In the genomic region with DNA sequence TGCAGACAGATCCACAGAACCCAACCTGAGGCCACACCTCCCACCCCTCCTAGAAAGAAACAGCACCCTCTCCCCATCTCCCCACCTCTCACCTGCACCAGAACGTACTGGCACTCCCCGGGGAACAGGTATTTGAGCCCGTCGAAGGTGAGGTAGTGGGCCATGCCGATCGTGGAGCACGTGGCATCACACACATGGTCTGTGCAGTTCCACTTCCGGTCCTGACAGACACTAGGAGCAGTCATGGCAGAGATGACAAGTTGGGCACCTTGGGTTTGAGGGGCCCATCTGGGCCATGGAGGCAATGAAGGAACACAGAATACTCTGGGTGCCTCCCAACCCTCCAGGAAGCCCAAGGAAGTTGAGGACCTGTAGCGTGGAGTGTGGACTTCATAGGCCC, we compare ENCODE assay signal across 26 cellular contexts.
"Had no signal": no experiment of that assay in that cellular context is flagged by ENCODE, and none has a peak within 500 bp of the region (broad histone marks: within the 10 kb centered on the region; RNA-seq: fewer than 3 reads in every experiment).

No MANE protein-coding gene starts in this region.

- H3K4me3 ChIP-seq: ascending aorta, esophagus muscularis mucosa, gastrocnemius medialis had no signal

- H3K27me3 ChIP-seq: ascending aorta, brain microvascular endothelial cell, esophagus muscularis mucosa, foreskin keratinocyte, gastrocnemius medialis had no signal

- H3K36me3 ChIP-seq: ascending aorta, brain microvascular endothelial cell, gastrocnemius medialis had no signal

- H3K27ac Mint-ChIP-seq: activated CD4-positive, alpha-beta memory T cell treated with anti-CD3 and anti-CD28 coated beads, Interleukin-2, amount 10 ng/mL, durations not matched to agents 7 days and 5 days; activated CD4-positive, alpha-beta T cell treated with anti-CD3 and anti-CD28 coated beads, Interleukin-2, amount 10 ng/mL, durations not matched to agents 7 days and 5 days; activated naive CD4-positive, alpha-beta T cell treated with anti-CD3 and anti-CD28 coated beads, Interleukin-2, amount 10 ng/mL, durations not matched to agents 7 days and 5 days; activated naive CD4-positive, alpha-beta T cell treated with anti-CD3 and anti-CD28 coated beads, Interleukin-2, amount 50 U/mL, for 72 hours; activated naive CD8-positive, alpha-beta T cell treated with anti-CD3 and anti-CD28 coated beads, Interleukin-2, amount 10 ng/mL, durations not matched to agents 7 days and 5 days; activated T-cell treated with anti-CD3 and anti-CD28 coated beads, Interleukin-2, amount 50 U/mL, for 24 hours; activated T-cell treated with anti-CD3 and anti-CD28 coated beads, Interleukin-2, amount 50 U/mL, for 72 hours; WTC11 had no signal

- H3K4me1 ChIP-seq: ascending aorta, foreskin keratinocyte, gastrocnemius medialis had no signal

- H3K27me3 Mint-ChIP-seq: activated CD4-positive, alpha-beta T cell treated with anti-CD3 and anti-CD28 coated beads, Interleukin-2, amount 10 ng/mL, durations not matched to agents 7 days and 5 days; activated naive CD4-positive, alpha-beta T cell treated with anti-CD3 and anti-CD28 coated beads, Interleukin-2, amount 10 ng/mL, durations not matched to agents 7 days and 5 days; activated naive CD8-positive, alpha-beta T cell treated with anti-CD3 and anti-CD28 coated beads, Interleukin-2, amount 10 ng/mL, durations not matched to agents 7 days and 5 days; activated T-cell treated with anti-CD3 and anti-CD28 coated beads, Interleukin-2, amount 50 U/mL, for 24 hours had no signal

- H3K9me3 ChIP-seq: ascending aorta, esophagus muscularis mucosa, gastrocnemius medialis had no signal

- H3K36me3 Mint-ChIP-seq: activated naive CD4-positive, alpha-beta T cell treated with anti-CD3 and anti-CD28 coated beads, Interleukin-2, amount 10 ng/mL, durations not matched to agents 7 days and 5 days; activated naive CD4-positive, alpha-beta T cell treated with anti-CD3 and anti-CD28 coated beads, Interleukin-2, amount 50 U/mL, for 72 hours; activated naive CD8-positive, alpha-beta T cell treated with anti-CD3 and anti-CD28 coated beads, Interleukin-2, amount 10 ng/mL, durations not matched to agents 7 days and 5 days; WTC11 had no signal

- DNase-seq: activated CD4-positive, alpha-beta memory T cell treated with anti-CD3 and anti-CD28 coated beads, Interleukin-2, amount 10 ng/mL, durations not matched to agents 7 days and 5 days; activated CD4-positive, alpha-beta T cell treated with anti-CD3 and anti-CD28 coated beads for 1 hour; activated CD4-positive, alpha-beta T cell treated with anti-CD3 and anti-CD28 coated beads for 4 hours; activated CD4-positive, alpha-beta T cell treated with anti-CD3 and anti-CD28 coated beads, Interleukin-2, amount 10 ng/mL, durations not matched to agents 7 days and 5 days; activated CD4-positive, alpha-beta T cell treated with anti-CD3 and anti-CD28 coated beads, Interleukin-2, amount 50 U/mL, for 4 hours; activated CD8-positive, alpha-beta memory T cell treated with anti-CD3 and anti-CD28 coated beads, Interleukin-2, amount 50 U/mL, for 48 hours; activated gamma-delta T cell; activated naive CD4-positive, alpha-beta T cell; activated naive CD4-positive, alpha-beta T cell treated with anti-CD3 and anti-CD28 coated beads, Interleukin-2, amount 10 ng/mL, durations not matched to agents 7 days and 5 days; activated naive CD8-positive, alpha-beta T cell treated with anti-CD3 and anti-CD28 coated beads, Interleukin-2, amount 10 ng/mL, durations not matched to agents 7 days and 5 days; activated T-cell treated with anti-CD3 and anti-CD28 coated beads for 4 hours; activated T-cell treated with anti-CD3 and anti-CD28 coated beads, Interleukin-2, amount 50 U/mL, for 24 hours; activated T-cell treated with anti-CD3 and anti-CD28 coated beads, Interleukin-2, amount 50 U/mL, for 72 hours; brain microvascular endothelial cell; caudate nucleus; effector CD8-positive, alpha-beta T cell; erythroblast; foreskin keratinocyte; gastrocnemius medialis; glutamatergic neuron; T-helper 2 cell had no signal

- H3K4me3 Mint-ChIP-seq: activated CD4-positive, alpha-beta memory T cell treated with anti-CD3 and anti-CD28 coated beads, Interleukin-2, amount 10 ng/mL, durations not matched to agents 7 days and 5 days; activated CD4-positive, alpha-beta T cell treated with anti-CD3 and anti-CD28 coated beads, Interleukin-2, amount 10 ng/mL, durations not matched to agents 7 days and 5 days; activated naive CD4-positive, alpha-beta T cell treated with anti-CD3 and anti-CD28 coated beads, Interleukin-2, amount 10 ng/mL, durations not matched to agents 7 days and 5 days; activated naive CD8-positive, alpha-beta T cell treated with anti-CD3 and anti-CD28 coated beads, Interleukin-2, amount 10 ng/mL, durations not matched to agents 7 days and 5 days; activated T-cell treated with anti-CD3 and anti-CD28 coated beads, Interleukin-2, amount 50 U/mL, for 24 hours; activated T-cell treated with anti-CD3 and anti-CD28 coated beads, Interleukin-2, amount 50 U/mL, for 72 hours; WTC11 had no signal

- H3K4me1 Mint-ChIP-seq: activated CD4-positive, alpha-beta memory T cell treated with anti-CD3 and anti-CD28 coated beads, Interleukin-2, amount 10 ng/mL, durations not matched to agents 7 days and 5 days; activated CD4-positive, alpha-beta T cell treated with anti-CD3 and anti-CD28 coated beads, Interleukin-2, amount 10 ng/mL, durations not matched to agents 7 days and 5 days; activated naive CD4-positive, alpha-beta T cell treated with anti-CD3 and anti-CD28 coated beads, Interleukin-2, amount 10 ng/mL, durations not matched to agents 7 days and 5 days; activated naive CD8-positive, alpha-beta T cell treated with anti-CD3 and anti-CD28 coated beads, Interleukin-2, amount 10 ng/mL, durations not matched to agents 7 days and 5 days had no signal

- ATAC-seq: activated naive CD4-positive, alpha-beta T cell treated with anti-CD3 and anti-CD28 coated beads, Interleukin-2, amount 50 U/mL, for 72 hours; activated T-cell treated with anti-CD3 and anti-CD28 coated beads, Interleukin-2, amount 50 U/mL, for 72 hours; foreskin keratinocyte; gastrocnemius medialis; WTC11 had no signal

- H3K27ac ChIP-seq: ascending aorta, brain microvascular endothelial cell, esophagus muscularis mucosa, foreskin keratinocyte, gastrocnemius medialis, VCaP had no signal

- H3K9me3 Mint-ChIP-seq: activated CD4-positive, alpha-beta memory T cell treated with anti-CD3 and anti-CD28 coated beads, Interleukin-2, amount 10 ng/mL, durations not matched to agents 7 days and 5 days; activated CD4-positive, alpha-beta T cell treated with anti-CD3 and anti-CD28 coated beads, Interleukin-2, amount 10 ng/mL, durations not matched to agents 7 days and 5 days; activated naive CD4-positive, alpha-beta T cell treated with anti-CD3 and anti-CD28 coated beads, Interleukin-2, amount 10 ng/mL, durations not matched to agents 7 days and 5 days; activated naive CD4-positive, alpha-beta T cell treated with anti-CD3 and anti-CD28 coated beads, Interleukin-2, amount 50 U/mL, for 72 hours; activated naive CD8-positive, alpha-beta T cell treated with anti-CD3 and anti-CD28 coated beads, Interleukin-2, amount 10 ng/mL, durations not matched to agents 7 days and 5 days; activated T-cell treated with anti-CD3 and anti-CD28 coated beads, Interleukin-2, amount 50 U/mL, for 24 hours; activated T-cell treated with anti-CD3 and anti-CD28 coated beads, Interleukin-2, amount 50 U/mL, for 72 hours had no signal
